ENCODE assay signal across 25 cellular contexts in the genomic region with DNA sequence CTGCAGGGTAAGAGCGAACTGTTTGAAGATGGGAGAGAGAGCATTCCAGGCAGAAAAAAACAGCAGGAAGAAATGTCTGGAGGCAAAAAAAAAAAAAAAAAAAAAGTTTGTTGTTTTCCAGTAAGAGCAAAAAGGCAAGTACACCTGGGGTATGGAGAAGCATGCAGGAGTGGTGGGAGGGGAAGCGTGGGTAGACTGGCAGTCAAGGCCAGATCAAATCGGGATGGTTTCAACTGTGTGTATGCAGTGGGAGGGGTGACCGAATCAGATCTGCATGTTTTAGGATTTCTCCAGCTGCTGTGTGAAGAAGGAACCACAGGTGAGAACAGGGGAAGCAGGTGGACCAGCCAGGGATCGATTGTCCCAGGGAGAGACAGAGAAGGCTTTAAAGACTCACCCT. TPM values are rescaled to one million over a fixed set of nuclear protein-coding genes. Genes with fewer than 3 reads are reported as not detected.
A peak's percentile ranks its signal among the peaks of the same experiment; 100 is the strongest.
DNase-seq lines count a peak whose midpoint lies in the region; TF ChIP-seq lines count a peak whose summit lies in the region.
"Had no signal": no experiment of that assay in that cellular context is flagged by ENCODE, and none has a peak within 500 bp of the region (broad histone marks: within the 10 kb centered on the region; RNA-seq: fewer than 3 reads in every experiment).

No MANE protein-coding gene starts in this region.

- DNase-seq in endodermal cell, result peak; percentile 17
- peak; percentile 43 to 56 for DNase-seq in vagina (ENCODE audit: extremely low spot score in 2 of 2)
- DNase-seq in activated CD8-positive, alpha-beta memory T cell treated with anti-CD3 and anti-CD28 coated beads, Interleukin-2, amount 50 U/mL, for 48 hours, result no peak
- DNase-seq in DMS 273 (lab: John Stamatoyannopoulos, UW; ENCODE audit: unreplicated experiment), result no peak
- no peak for DNase-seq in thyroid gland
- DNase-seq: 8988T; ACHN; AML-193; BE2C; Caco-2; CD4-positive, CD25-positive, alpha-beta regulatory T cell; CD8-positive, alpha-beta T cell; DMS 273 treated with DMSO at 0.1 percent for 48 hours; DMS79; EL; GDM1; GM23248; H9; HFFc6 had no signal

- POLR2A ChIA-PET in HEK293 (lab: Yijun Ruan, JAX), result no interaction called here

- H3K36me3 ChIP-seq in BLaER1 (no peaks in the 10 kb centered on the region), HEK293 (ENCODE audit: control insufficient read depth in 2 of 2, insufficient read depth in 1 of 2, low read length in 2 of 2) (no peaks in the 10 kb centered on the region), endodermal cell (ENCODE audit: control insufficient read depth, insufficient read depth, low read length) (no peaks in the 10 kb centered on the region), vagina (no peaks in the 10 kb centered on the region), thyroid gland (no peaks in the 10 kb centered on the region)
- H3K36me3 ChIP-seq: BE2C had no signal

- CTCF ChIA-PET in HEK293 (lab: Yijun Ruan, JAX), result interaction anchor here (0.6 to 1.2 kb wide), 3 partner anchors 16 to 498 kb away, joined by 3 to 5 read pairs (median 3); no protein-coding TSS in a partner anchor

- H3K27ac ChIP-seq in BLaER1 (0 out of 2 replicates have a peak overlapping the region, but pooled peaks have one; percentile 55), HEK293 (ENCODE audit: extremely low read depth, low read depth, low read length) (no peak overlapping the region), endodermal cell (ENCODE audit: low read depth, low read length) (no peak overlapping the region), vagina (no peak overlapping the region), thyroid gland (no peak overlapping the region)
- H3K27ac ChIP-seq: A549, C4-2B, GM23248 had no signal

- H3K4me3 ChIP-seq in BLaER1, result no peak overlapping the region
- no peak overlapping the region for H3K4me3 ChIP-seq in HEK293 (ENCODE audit: low read depth, low read length)
- H3K4me3 ChIP-seq in endodermal cell (ENCODE audit: low read length), result no peak overlapping the region
- no peak overlapping the region for H3K4me3 ChIP-seq in vagina
- H3K4me3 ChIP-seq in thyroid gland (replicated peaks in 1 of 3), result no peak overlapping the region
- H3K4me3 ChIP-seq: A549, GM12878, GM23248 had no signal

- peaks cover 63% of the 10 kb centered on the region for H3K4me1 ChIP-seq in BLaER1
- no peaks in the 10 kb centered on the region for H3K4me1 ChIP-seq in HEK293 (ENCODE audit: control insufficient read depth, insufficient read depth, low read length)
- H3K4me1 ChIP-seq in endodermal cell (ENCODE audit: control insufficient read depth, insufficient read depth, low read length), result no peaks in the 10 kb centered on the region
- no peaks in the 10 kb centered on the region for H3K4me1 ChIP-seq in vagina
- no peaks in the 10 kb centered on the region for H3K4me1 ChIP-seq in thyroid gland
- H3K4me1 ChIP-seq: A549, BE2C, Caco-2 had no signal

- no peaks in the 10 kb centered on the region for H3K9me3 ChIP-seq in BLaER1
- no peaks in the 10 kb centered on the region for H3K9me3 ChIP-seq in HEK293 (ENCODE audit: control insufficient read depth, insufficient read depth, low read depth, low read length)
- no peaks in the 10 kb centered on the region for H3K9me3 ChIP-seq in endodermal cell (ENCODE audit: control insufficient read depth, low read length)
- no peaks in the 10 kb centered on the region for H3K9me3 ChIP-seq in vagina
- H3K9me3 ChIP-seq in thyroid gland, result no peaks in the 10 kb centered on the region
- H3K9me3 ChIP-seq: A549, BE2C, Caco-2 had no signal

- no peaks in the 10 kb centered on the region for H3K9me3 Mint-ChIP-seq in endodermal cell
- H3K9me3 Mint-ChIP-seq: CD8-positive, alpha-beta T cell; H9 had no signal

- TF ChIP-seq CTCF in HEK293 (tag by site-specific recombination; IDR thresholded peaks at IDR 0.05) (no peak), endodermal cell (conservative IDR thresholded peaks at IDR 0.05) (no peak), vagina (IDR thresholded peaks at IDR 0.05) (no peak), thyroid gland (IDR thresholded peaks at IDR 0.05) (no peak)

- no peaks in the 10 kb centered on the region for H3K4me1 Mint-ChIP-seq in endodermal cell
- H3K4me1 Mint-ChIP-seq: CD4-positive, CD25-positive, alpha-beta regulatory T cell; H9 had no signal

- H3K27ac Mint-ChIP-seq in endodermal cell, result no peak overlapping the region
- H3K27ac Mint-ChIP-seq: CD8-positive, alpha-beta T cell; H9; HFFc6 had no signal

- H3K4me3 Mint-ChIP-seq in endodermal cell, result no peak overlapping the region
- H3K4me3 Mint-ChIP-seq: CD4-positive, CD25-positive, alpha-beta regulatory T cell; CD8-positive, alpha-beta T cell; H9; HFFc6 had no signal

- TF ChIP-seq POLR2A in vagina (IDR thresholded peaks at IDR 0.05) (no peak), thyroid gland (IDR thresholded peaks at IDR 0.05) (no peak)

- intact Hi-C loops in vagina (cut with DNase I), result no loop called here
- intact Hi-C loops in thyroid gland (cut with DNase I), result no loop called here

- no peaks in the 10 kb centered on the region for H4K20me1 ChIP-seq in BLaER1

- H3K27me3 ChIP-seq in BLaER1 (no peaks in the 10 kb centered on the region), endodermal cell (ENCODE audit: control insufficient read depth, insufficient read depth, low read length, poor library complexity, severe bottlenecking) (no peaks in the 10 kb centered on the region), vagina (no peaks in the 10 kb centered on the region), thyroid gland (no peaks in the 10 kb centered on the region)
- H3K27me3 ChIP-seq: BE2C had no signal

- no peaks in the 10 kb centered on the region for H3K36me3 Mint-ChIP-seq in endodermal cell (ENCODE audit: low read depth)
- H3K36me3 Mint-ChIP-seq: CD4-positive, CD25-positive, alpha-beta regulatory T cell; CD8-positive, alpha-beta T cell had no signal

- 88 to 97% methylated on average over 4 to 5 of the region's 5 CpGs for WGBS in endodermal cell (ENCODE audit: insufficient coverage in 1 of 2, insufficient read length in 1 of 2), 2 experiments
- WGBS in thyroid gland, 2 donors, result 78 to 79% methylated on average over 5 of the region's 5 CpGs

- H3K4me2 ChIP-seq in BLaER1, result peak overlapping the region; percentile 96
- H3K4me2 ChIP-seq: A549 had no signal

- H3K27me3 Mint-ChIP-seq in endodermal cell (ENCODE audit: insufficient read depth), result peaks cover 8% of the 10 kb centered on the region

- H3K9ac ChIP-seq in BLaER1, result no peak overlapping the region
- no peak overlapping the region for H3K9ac ChIP-seq in endodermal cell (ENCODE audit: extremely low read depth, low read length, poor library complexity, severe bottlenecking)
- H3K9ac ChIP-seq: GM23248 had no signal

TF ChIP-seq in HEK293, 187 proteins besides CTCF, POLR2A, EP300 and RAD21:
- TF ChIP-seq EGR2 (tag by site-specific recombination; IDR thresholded peaks at IDR 0.05; ENCODE audit: low read depth) (0 out of 2 replicates have a peak, but pooled peaks have one; percentile 19), ZNF174 (tag by site-specific recombination; IDR thresholded peaks at IDR 0.05) (no peak)

RNA-seq across cellular contexts. Expression of gene CSMD2, which starts 34.7 kb away (rescaled TPM):
- 1 to 10 TPM in 1 of 2 donors, under 1 TPM in 1; 0.62 to 2.8 TPM for total RNA-seq in endodermal cell
- polyA plus RNA-seq in endodermal cell (2013, experiment 1 of 2), result 3.9 TPM
- 3.1 TPM for polyA plus RNA-seq in endodermal cell (2013, experiment 2 of 2)
- total RNA-seq in vagina, result 0.25 TPM
- total RNA-seq in thyroid gland, result under 1 TPM in 3 of 4 donors, not detected in 1; 0.10 to 0.45 (median 0.13) TPM
- total RNA-seq: Caco-2; CD4-positive, CD25-positive, alpha-beta regulatory T cell; CD8-positive, alpha-beta T cell; GM12878; H4 had no signal
- polyA plus RNA-seq: A549; CD4-positive, CD25-positive, alpha-beta regulatory T cell had no signal

RNA-seq across cellular contexts. Expression of gene C1orf94, which starts 46.4 kb away (rescaled TPM):
- total RNA-seq in endodermal cell (under 1 TPM; 0.15 to 0.29 TPM), vagina (not detected), thyroid gland (not detected)
- polyA plus RNA-seq in endodermal cell (2013, experiment 1 of 2), result 0.46 TPM
- polyA plus RNA-seq in endodermal cell (2013, experiment 2 of 2), result 0.21 TPM
- total RNA-seq: Caco-2; CD4-positive, CD25-positive, alpha-beta regulatory T cell; CD8-positive, alpha-beta T cell; GM12878; GM23248; H4; HFFc6 had no signal
- polyA plus RNA-seq: A549; CD4-positive, CD25-positive, alpha-beta regulatory T cell; GM12878; GM23248 had no signal

Comparison
In these comparisons a context has a peak if more than half of its experiments do, and no peak if none do; other contexts are left out.
1. DNase-seq: peak in endodermal cell (single experiment) and vagina (2 of 2); none in activated CD8-positive, alpha-beta memory T cell treated with anti-CD3 and anti-CD28 coated beads, Interleukin-2, amount 50 U/mL, for 48 hours (single experiment), DMS 273 (single experiment) and thyroid gland (0 of 2).